In genomic region chrX:24763989-24764388, GRCh38 we compare ENCODE assay signal across 33 cellular contexts.
"Had no signal": no experiment of that assay in that cellular context is flagged by ENCODE, and none has a peak within 500 bp of the region (broad histone marks: within the 10 kb centered on the region; RNA-seq: fewer than 3 reads in every experiment).

No MANE protein-coding gene starts in this region.

- H3K4me3 ChIP-seq: MG63, PC-9 had no signal

- H3K9me3 Mint-ChIP-seq: activated naive CD4-positive, alpha-beta T cell treated with anti-CD3 and anti-CD28 coated beads, Interleukin-2, amount 10 ng/mL, durations not matched to agents 7 days and 5 days; activated naive CD8-positive, alpha-beta T cell treated with anti-CD3 and anti-CD28 coated beads, Interleukin-2, amount 50 U/mL, for 24 hours; activated T-helper 1 cell treated with anti-CD3 and anti-CD28 coated beads, Interleukin-12 subunit alpha, Interleukin-12 subunit beta, Interleukin-2, Interleukin-4 antibody, amounts not matched to agents 30 ng/mL and 10 ng/mL and 1 ng/mL, durations not matched to agents 14 hours and 24 hours and 36 hours had no signal

- H3K27me3 ChIP-seq: brain microvascular endothelial cell, MG63 had no signal

- H3K36me3 ChIP-seq: brain microvascular endothelial cell had no signal

- H3K4me3 Mint-ChIP-seq: activated CD4-positive, alpha-beta T cell treated with anti-CD3 and anti-CD28 coated beads, Interleukin-2, amount 10 ng/mL, durations not matched to agents 24 days and 14 days; activated naive CD4-positive, alpha-beta T cell treated with anti-CD3 and anti-CD28 coated beads, Interleukin-2, amount 10 ng/mL, durations not matched to agents 7 days and 5 days; activated naive CD8-positive, alpha-beta T cell; activated naive CD8-positive, alpha-beta T cell treated with anti-CD3 and anti-CD28 coated beads, Interleukin-2, amount 50 U/mL, for 24 hours; activated T-helper 1 cell treated with anti-CD3 and anti-CD28 coated beads, Interleukin-12 subunit alpha, Interleukin-12 subunit beta, Interleukin-2, Interleukin-4 antibody, amounts not matched to agents 30 ng/mL and 10 ng/mL and 1 ng/mL, durations not matched to agents 14 hours and 24 hours and 36 hours had no signal

- FAIRE-seq: colon, RCC 7860 had no signal

- H3K27ac ChIP-seq: brain microvascular endothelial cell, PC-9, VCaP had no signal

- H3K27ac Mint-ChIP-seq: activated CD4-positive, alpha-beta T cell treated with anti-CD3 and anti-CD28 coated beads, Interleukin-2, amount 10 ng/mL, durations not matched to agents 24 days and 14 days; activated naive CD4-positive, alpha-beta T cell treated with anti-CD3 and anti-CD28 coated beads, Interleukin-2, amount 10 ng/mL, durations not matched to agents 7 days and 5 days; activated naive CD8-positive, alpha-beta T cell; activated naive CD8-positive, alpha-beta T cell treated with anti-CD3 and anti-CD28 coated beads, Interleukin-2, amount 50 U/mL, for 24 hours had no signal

- H3K9me3 ChIP-seq: MG63 had no signal

- H2AFZ ChIP-seq: PC-9 had no signal

- H3K4me2 ChIP-seq: PC-9 had no signal

- H3K4me1 Mint-ChIP-seq: activated naive CD4-positive, alpha-beta T cell treated with anti-CD3 and anti-CD28 coated beads, Interleukin-2, amount 10 ng/mL, durations not matched to agents 7 days and 5 days; activated naive CD8-positive, alpha-beta T cell treated with anti-CD3 and anti-CD28 coated beads, Interleukin-2, amount 50 U/mL, for 24 hours had no signal

- DNase-seq: activated CD4-positive, alpha-beta T cell treated with anti-CD3 and anti-CD28 coated beads, Interleukin-2, amount 10 ng/mL, durations not matched to agents 24 days and 14 days; activated CD4-positive, alpha-beta T cell treated with anti-CD3 and anti-CD28 coated beads, Interleukin-2, amount 50 U/mL, for 4 hours; activated CD4-positive, CD25-positive, alpha-beta regulatory T cell; activated effector memory CD4-positive, alpha-beta T cell treated with Interleukin-2 at 50 U/mL for 16 hours; activated naive CD4-positive, alpha-beta T cell treated with anti-CD3 and anti-CD28 coated beads, Interleukin-2, amount 10 ng/mL, durations not matched to agents 7 days and 5 days; activated naive CD8-positive, alpha-beta T cell treated with anti-CD3 and anti-CD28 coated beads, Interleukin-2, amount 50 U/mL, for 24 hours; activated T-cell treated with anti-CD3 and anti-CD28 coated beads, Interleukin-2, amount 50 U/mL, for 1 hour; anterior cingulate cortex; brain microvascular endothelial cell; central memory CD4-positive, alpha-beta T cell; Karpas-422; KBM-7; MG63; NCI-H1048; NCI-H1105 treated with DMSO at 0.1 percent for 48 hours; NCI-H1436; NCI-H1694; NCI-H1930; NCI-H2081 treated with DMSO at 0.1 percent for 48 hours; NCI-H345; NCI-H524 treated with DMSO at 0.1 percent for 48 hours; NK-92 treated with Interleukin-12 subunit alpha and Interleukin-12 subunit beta, amount 100 ng/mL, for 24 hours; PC-9; Right ventricle myocardium superior; SW 1271; T-helper 1 cell; T-helper 2 cell; T-helper 9 cell had no signal

- H3K27me3 Mint-ChIP-seq: activated CD4-positive, alpha-beta T cell treated with anti-CD3 and anti-CD28 coated beads, Interleukin-2, amount 10 ng/mL, durations not matched to agents 24 days and 14 days; activated naive CD4-positive, alpha-beta T cell treated with anti-CD3 and anti-CD28 coated beads, Interleukin-2, amount 10 ng/mL, durations not matched to agents 7 days and 5 days; activated naive CD8-positive, alpha-beta T cell; activated naive CD8-positive, alpha-beta T cell treated with anti-CD3 and anti-CD28 coated beads, Interleukin-2, amount 50 U/mL, for 24 hours had no signal
